In the genomic region with DNA sequence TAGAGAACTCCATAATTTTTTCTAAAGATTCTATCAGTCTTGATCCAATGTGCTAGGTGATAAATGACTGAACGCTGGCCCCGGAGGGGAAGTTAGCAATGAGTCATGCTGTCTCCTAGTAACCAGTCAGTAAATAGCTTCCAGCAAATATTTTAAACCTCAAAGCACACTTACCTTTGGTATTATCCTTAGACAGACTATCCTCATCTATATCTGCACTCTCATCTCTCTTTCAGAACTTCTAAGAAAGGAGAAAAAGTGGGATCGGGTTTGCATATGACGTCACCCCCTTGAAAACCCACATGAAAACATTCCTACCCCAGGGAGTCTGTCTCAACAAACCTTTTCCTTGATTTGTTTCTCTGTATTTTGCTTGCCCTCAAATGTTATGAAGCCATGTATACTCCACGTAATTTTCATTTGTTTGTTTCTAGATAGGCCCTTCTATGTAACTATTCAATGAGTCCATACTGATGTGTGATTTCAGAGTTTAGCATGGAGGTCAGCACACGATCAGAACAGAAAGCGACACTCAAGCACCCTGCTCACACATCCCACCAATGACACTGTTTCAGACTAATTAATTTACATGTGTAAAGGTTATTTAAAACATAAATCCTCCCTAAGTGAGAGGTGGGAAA, we compare ENCODE assay signal across 9 cellular contexts.
DNase-seq lines count a peak whose midpoint lies in the region; ATAC-seq and TF ChIP-seq lines count a peak whose summit lies in the region.
"Had no signal": no experiment of that assay in that cellular context is flagged by ENCODE, and none has a peak within 500 bp of the region (broad histone marks: within the 10 kb centered on the region; RNA-seq: fewer than 3 reads in every experiment).

No MANE protein-coding gene starts in this region.

- TF ChIP-seq CTCF in smooth muscle cell (IDR thresholded peaks at IDR 0.05; ENCODE audit: borderline replicate concordance, insufficient read depth, poor library complexity, severe bottlenecking): no peak

- peak overlapping the region; percentile 94 for H3K27ac ChIP-seq in smooth muscle cell (ENCODE audit: low read depth)
- H3K27ac ChIP-seq: BLaER1 had no signal

- H3K4me3 ChIP-seq in smooth muscle cell: no peak overlapping the region
- H3K4me3 ChIP-seq: BLaER1 had no signal

- H3K9me3 ChIP-seq in smooth muscle cell (replicated peaks; ENCODE audit: low read depth): no peaks in the 10 kb centered on the region
- H3K9me3 ChIP-seq: BLaER1 had no signal

- H3K4me2 ChIP-seq in smooth muscle cell: peak overlapping the region; percentile 70
- H3K4me2 ChIP-seq: BLaER1 had no signal

- no peaks in the 10 kb centered on the region for H3K36me3 ChIP-seq in smooth muscle cell (ENCODE audit: low read depth)
- H3K36me3 ChIP-seq: BLaER1 had no signal

- peak; percentile 77 for ATAC-seq in GM21786 (IDR thresholded peaks at IDR 0.05; ENCODE audit: unreplicated experiment)

- peak overlapping the region; percentile 79 for H3K9ac ChIP-seq in smooth muscle cell (ENCODE audit: low read depth)
- H3K9ac ChIP-seq: BLaER1 had no signal

- no peaks in the 10 kb centered on the region for H4K20me1 ChIP-seq in smooth muscle cell (ENCODE audit: low read depth)
- H4K20me1 ChIP-seq: BLaER1 had no signal

- peak overlapping the region; percentile 15 for H2AFZ ChIP-seq in smooth muscle cell (ENCODE audit: low read depth)

- 25% methylated on average over 7 of the region's 7 CpGs for WGBS in smooth muscle cell (ENCODE audit: low lambda C conversion rate)

- H3K79me2 ChIP-seq in smooth muscle cell (ENCODE audit: low read depth): no peaks in the 10 kb centered on the region

- peaks cover 5% of the 10 kb centered on the region for H3K4me1 ChIP-seq in smooth muscle cell (ENCODE audit: low read depth)

- peaks cover 3% of the 10 kb centered on the region for H3F3A ChIP-seq in smooth muscle cell (ENCODE audit: low read depth)

- H3K27me3 ChIP-seq in smooth muscle cell (ENCODE audit: low read depth): no peaks in the 10 kb centered on the region
- H3K27me3 ChIP-seq: BLaER1 had no signal

- DNase-seq in NCI-H2171 treated with DMSO at 0.1 percent for 48 hours (lab: John Stamatoyannopoulos, UW) (peak; percentile 10), NCI-H2171 (lab: John Stamatoyannopoulos, UW) (no peak), KG1 (lab: John Stamatoyannopoulos, UW) (peak; percentile 31), T1000 (lab: John Stamatoyannopoulos, UW) (peak; percentile 100), glomerular visceral epithelial cell (ENCODE audit: extremely low spot score) (peak; percentile 89), smooth muscle cell (lab: John Stamatoyannopoulos, UW; ENCODE audit: unreplicated experiment) (no peak), NK-92 (lab: John Stamatoyannopoulos, UW; ENCODE audit: unreplicated experiment) (no peak)

Comparison
In these comparisons a context has a peak if more than half of its experiments do, and no peak if none do; other contexts are left out.
1. DNase-seq: peak in NCI-H2171 treated with DMSO at 0.1 percent for 48 hours (single experiment), KG1 (single experiment), T1000 (single experiment) and glomerular visceral epithelial cell (single experiment); none in NCI-H2171 (single experiment), smooth muscle cell (single experiment) and NK-92 (single experiment).